10 cellular contexts compared by ENCODE assay signal in genomic region chr1:46181343-46182260, GRCh38. TPM values are rescaled to one million over a fixed set of nuclear protein-coding genes. Genes with fewer than 3 reads are reported as not detected.
A peak's percentile ranks its signal among the peaks of the same experiment; 100 is the strongest.
DNase-seq lines count a peak whose midpoint lies in the region; ATAC-seq and TF ChIP-seq lines count a peak whose summit lies in the region.
"Had no signal": no experiment of that assay in that cellular context is flagged by ENCODE, and none has a peak within 500 bp of the region (broad histone marks: within the 10 kb centered on the region; RNA-seq: fewer than 3 reads in every experiment).

No MANE protein-coding gene starts in this region.

- H3K4me3 Mint-ChIP-seq in nephron progenitor cell = no peak overlapping the region

- no peaks in the 10 kb centered on the region for H3K9me3 Mint-ChIP-seq in nephron progenitor cell

- peak; percentile 64 for DNase-seq in DMS53 (lab: John Stamatoyannopoulos, UW)
- peak; percentile 54 for DNase-seq in NCI-H2171 (lab: John Stamatoyannopoulos, UW)
- DNase-seq in dermis blood vessel endothelial cell = peak; percentile 77
- DNase-seq in nephron progenitor cell = no peak
- DNase-seq in mesenteric fat pad (ENCODE audit: low spot score) = no peak
- DNase-seq: testis had no signal

- H3K27ac Mint-ChIP-seq in nephron progenitor cell = peak overlapping the region; percentile 47

- no peak for TF ChIP-seq CTCF in nephron progenitor cell (IDR thresholded peaks at IDR 0.05)

- H3K4me1 Mint-ChIP-seq in nephron progenitor cell = peaks cover 13% of the 10 kb centered on the region

- no peak for ATAC-seq in GM21528 (IDR thresholded peaks at IDR 0.05; ENCODE audit: low FRiP score, unreplicated experiment)
- no peak for ATAC-seq in GM19397 (IDR thresholded peaks at IDR 0.05; ENCODE audit: unreplicated experiment)
- no peak for ATAC-seq in HG02798 (IDR thresholded peaks at IDR 0.05; ENCODE audit: poor library complexity, unreplicated experiment)

- no peaks in the 10 kb centered on the region for H3K36me3 Mint-ChIP-seq in nephron progenitor cell (ENCODE audit: low read depth)

- no peaks in the 10 kb centered on the region for H3K27me3 Mint-ChIP-seq in nephron progenitor cell (ENCODE audit: low read depth, poor library complexity)

RNA-seq across cellular contexts. Expression of gene P3R3URF, which starts 5.3 kb away (rescaled TPM):
- total RNA-seq in dermis blood vessel endothelial cell (not detected in 2 replicates), mesenteric fat pad (not detected)
- total RNA-seq: liver had no signal

RNA-seq across cellular contexts. Expression of gene TSPAN1, which starts 6.7 kb away (rescaled TPM):
- total RNA-seq in dermis blood vessel endothelial cell (0.28 and 0.68 TPM in 2 replicates), mesenteric fat pad (1.2 TPM)

RNA-seq across cellular contexts. Expression of gene POMGNT1, which starts 16.6 kb away (rescaled TPM):
- 42.4 and 52.3 TPM in 2 replicates for total RNA-seq in dermis blood vessel endothelial cell
- 53.1 TPM for total RNA-seq in mesenteric fat pad

RNA-seq across cellular contexts. Expression of gene LURAP1, which starts 21.5 kb away (rescaled TPM):
- total RNA-seq in dermis blood vessel endothelial cell (1.8 and 2.2 TPM in 2 replicates), mesenteric fat pad (3.5 TPM)

RNA-seq across cellular contexts. Expression of gene PIK3R3, which starts 49.2 kb away (rescaled TPM):
- total RNA-seq in dermis blood vessel endothelial cell (15.8 and 21.0 TPM in 2 replicates), mesenteric fat pad (72.6 TPM)

Comparison
In these comparisons a context has a peak if more than half of its experiments do, and no peak if none do; other contexts are left out.
1. DNase-seq: peak in DMS53 (single experiment), NCI-H2171 (single experiment) and dermis blood vessel endothelial cell (single experiment); none in nephron progenitor cell (single experiment) and mesenteric fat pad (single experiment).